Comparison of ENCODE assay signal across 27 cellular contexts in genomic region chr10:129727495-129727894, GRCh38.
"Had no signal": no experiment of that assay in that cellular context is flagged by ENCODE, and none has a peak within 500 bp of the region (broad histone marks: within the 10 kb centered on the region; RNA-seq: fewer than 3 reads in every experiment).

No MANE protein-coding gene starts in this region.

- ATAC-seq: activated naive CD8-positive, alpha-beta T cell treated with anti-CD3 and anti-CD28 coated beads, Interleukin-2, amount 50 U/mL, for 24 hours had no signal

- H3K9me3 ChIP-seq: SK-N-SH had no signal

- H3K36me3 ChIP-seq: MG63, Peyer's patch, SJSA1 had no signal

- H3K4me3 ChIP-seq: MG63, Peyer's patch, SJSA1 had no signal

- DNase-seq: activated CD4-positive, alpha-beta memory T cell treated with anti-CD3 and anti-CD28 coated beads for 36 hours; activated CD4-positive, alpha-beta T cell treated with anti-CD3 and anti-CD28 coated beads, Interleukin-2, amount 50 U/mL, for 1 hour; activated CD8-positive, alpha-beta memory T cell treated with anti-CD3 and anti-CD28 coated beads, Interleukin-2, amount 50 U/mL, for 4 hours; activated effector memory CD4-positive, alpha-beta T cell treated with Interleukin-2 at 50 U/mL for 16 hours; activated naive CD4-positive, alpha-beta T cell treated with anti-CD3 and anti-CD28 coated beads, Interleukin-2, amount 10 ng/mL, durations not matched to agents 7 days and 5 days; activated naive CD8-positive, alpha-beta T cell treated with anti-CD3 and anti-CD28 coated beads, Interleukin-2, amount 50 U/mL, for 24 hours; activated T-cell treated with anti-CD3 and anti-CD28 coated beads, Interleukin-2, amount 50 U/mL, for 48 hours; anterior cingulate cortex; caudate nucleus; Kasumi-1; KG1; MG63; NCI-H1048; NCI-H1105 treated with DMSO at 0.1 percent for 48 hours; NCI-H1436; NCI-H1694; NCI-H1930; NCI-H2081 treated with DMSO at 0.1 percent for 48 hours; NCI-H226; NCI-H446 treated with DMSO at 0.1 percent for 48 hours; NCI-H524; NCI-H69; Peyer's patch; RPMI8226; SHP77 treated with DMSO at 0.1 percent for 48 hours; SK-N-SH had no signal

- H3K4me1 ChIP-seq: Peyer's patch, SJSA1 had no signal

- H3K27ac ChIP-seq: Peyer's patch, SJSA1 had no signal

- H3K27me3 ChIP-seq: MG63, Peyer's patch, SJSA1 had no signal
